In genomic region chr5:9818340-9818845, GRCh38 we compare ENCODE assay signal across 22 cellular contexts.
"Had no signal": no experiment of that assay in that cellular context is flagged by ENCODE, and none has a peak within 500 bp of the region (broad histone marks: within the 10 kb centered on the region; RNA-seq: fewer than 3 reads in every experiment).

No MANE protein-coding gene starts in this region.

- DNase-seq: activated CD4-positive, alpha-beta T cell treated with anti-CD3 and anti-CD28 coated beads for 48 hours; activated CD4-positive, alpha-beta T cell treated with anti-CD3 and anti-CD28 coated beads, Interleukin-2, amount 50 U/mL, for 48 hours; activated CD8-positive, alpha-beta memory T cell treated with anti-CD3 and anti-CD28 coated beads for 24 hours; activated effector memory CD4-positive, alpha-beta T cell treated with Interleukin-2 at 50 U/mL for 16 hours; activated naive CD4-positive, alpha-beta T cell treated with Interleukin-2 at 50 U/mL for 16 hours; anterior cingulate cortex; dorsolateral prefrontal cortex; effector memory CD4-positive, alpha-beta T cell; kidney glomerular epithelial cell; left lung; nucleus accumbens; psoas muscle; stimulated activated CD4-positive, alpha-beta T cell treated with anti-CD3 and anti-CD28 coated beads, Interleukin-2, amount 100 ng/mL, for 48 hours; stimulated activated naive CD8-positive, alpha-beta T cell treated with anti-CD3 and anti-CD28 coated beads, Interleukin-15, Interleukin-2, amounts not matched to agents 100 U/mL and 50 U/mL, for 24 hours; T-helper 1 cell; upper lobe of right lung had no signal

- H3K4me1 ChIP-seq: body of pancreas, left lung, pancreas, psoas muscle, upper lobe of right lung had no signal

- H3K9me3 ChIP-seq: body of pancreas, pancreas, psoas muscle, thoracic aorta, upper lobe of right lung had no signal

- ATAC-seq: activated CD4-positive, CD25-positive, alpha-beta regulatory T cell treated with anti-CD3 and anti-CD28 coated beads, Interleukin-2, amount 50 U/mL, for 24 hours; body of pancreas; left lung; pancreas; psoas muscle; stimulated activated naive CD8-positive, alpha-beta T cell treated with anti-CD3 and anti-CD28 coated beads, Interleukin-15, Interleukin-2, amounts not matched to agents 100 U/mL and 50 U/mL, for 24 hours; upper lobe of right lung had no signal

- H3K27ac ChIP-seq: body of pancreas, cardiac muscle cell, coronary artery, dorsolateral prefrontal cortex, left lung, pancreas, psoas muscle, thoracic aorta, upper lobe of right lung had no signal

- H3K27me3 ChIP-seq: body of pancreas, cardiac muscle cell, dorsolateral prefrontal cortex, left lung, pancreas, upper lobe of right lung had no signal

- H3K36me3 ChIP-seq: cardiac muscle cell, left lung, pancreas, thoracic aorta, upper lobe of right lung had no signal

- H3K4me3 ChIP-seq: body of pancreas, cardiac muscle cell, coronary artery, dorsolateral prefrontal cortex, left lung, pancreas, psoas muscle, thoracic aorta, upper lobe of right lung had no signal
